Comparison of ENCODE assay signal across 20 cellular contexts in genomic region chr3:50122661-50123391, GRCh38. TPM values are rescaled to one million over a fixed set of nuclear protein-coding genes. Genes with fewer than 3 reads are reported as not detected.
DNase-seq lines count a peak whose midpoint lies in the region; ATAC-seq and TF ChIP-seq lines count a peak whose summit lies in the region.
"Had no signal": no experiment of that assay in that cellular context is flagged by ENCODE, and none has a peak within 500 bp of the region (broad histone marks: within the 10 kb centered on the region; RNA-seq: fewer than 3 reads in every experiment).

No MANE protein-coding gene starts in this region.

- no peak for ATAC-seq in activated CD8-positive, alpha-beta memory T cell treated with anti-CD3 and anti-CD28 coated beads, Interleukin-2, amount 10 ng/mL, durations not matched to agents 7 days and 5 days
- ATAC-seq in left lung = no peak
- no peak for ATAC-seq in GM18858 (IDR thresholded peaks at IDR 0.05; ENCODE audit: unreplicated experiment)
- ATAC-seq: activated CD4-positive, alpha-beta T cell treated with anti-CD3 and anti-CD28 coated beads for 36 hours had no signal

- peak; percentile 37 for DNase-seq in activated CD8-positive, alpha-beta memory T cell treated with anti-CD3 and anti-CD28 coated beads, Interleukin-2, amount 10 ng/mL, durations not matched to agents 7 days and 5 days
- DNase-seq in activated CD8-positive, alpha-beta memory T cell treated with anti-CD3 and anti-CD28 coated beads, Interleukin-2, amount 50 U/mL, for 4 hours = no peak
- DNase-seq in NCI-H69 (lab: John Stamatoyannopoulos, UW) (peak; percentile 14), left lung (peak; percentile 22 to 62), sigmoid colon (peak; percentile 63), NOMO-1 treated with DMSO at 0.1 percent for 48 hours (lab: John Stamatoyannopoulos, UW; ENCODE audit: unreplicated experiment) (no peak), endodermal cell (no peak)
- DNase-seq: 8988T; activated CD4-positive, alpha-beta T cell treated with anti-CD3 and anti-CD28 coated beads for 36 hours; activated naive CD8-positive, alpha-beta T cell treated with anti-CD3 and anti-CD28 coated beads for 36 hours; DMS79; NCI-H2081; NCI-H524 treated with DMSO at 0.1 percent for 48 hours; stimulated activated CD4-positive, alpha-beta T cell treated with anti-CD3 and anti-CD28 coated beads, Interleukin-4, amount 100 ng/mL, for 4 hours had no signal

- CTCF ChIA-PET in activated CD8-positive, alpha-beta memory T cell treated with anti-CD3 and anti-CD28 coated beads, Interleukin-2, amount 10 ng/mL, durations not matched to agents 7 days and 5 days (lab: Charles Lee) = interaction anchor here (1.0 to 4.9 kb wide), 9 partner anchors 11 to 124 kb away, joined by 3 to 34 read pairs (median 5); no protein-coding TSS in a partner anchor

- peaks cover 10 to 14% of the 10 kb centered on the region in 2 donors for H3K4me1 ChIP-seq in left lung
- peaks cover 0 to 40% (median 36%) of the 10 kb centered on the region in 4 donors for H3K4me1 ChIP-seq in sigmoid colon
- H3K4me1 ChIP-seq in endodermal cell (ENCODE audit: control insufficient read depth, insufficient read depth, low read length) = peaks cover 24% of the 10 kb centered on the region
- H3K4me1 ChIP-seq: pancreas, SJSA1 had no signal

- no peaks in the 10 kb centered on the region for H3K4me1 Mint-ChIP-seq in activated CD8-positive, alpha-beta memory T cell treated with anti-CD3 and anti-CD28 coated beads, Interleukin-2, amount 10 ng/mL, durations not matched to agents 7 days and 5 days
- H3K4me1 Mint-ChIP-seq in endodermal cell = peaks cover 20% of the 10 kb centered on the region
- H3K4me1 Mint-ChIP-seq: activated CD4-positive, alpha-beta T cell treated with anti-CD3 and anti-CD28 coated beads for 36 hours; CD14-positive monocyte had no signal

- TF ChIP-seq POLR2A in sigmoid colon (IDR thresholded peaks at IDR 0.05) = no peak

- H3K4me3 Mint-ChIP-seq in activated CD8-positive, alpha-beta memory T cell treated with anti-CD3 and anti-CD28 coated beads, Interleukin-2, amount 10 ng/mL, durations not matched to agents 7 days and 5 days = no peak overlapping the region
- H3K4me3 Mint-ChIP-seq in endodermal cell = no peak overlapping the region
- H3K4me3 Mint-ChIP-seq: activated CD4-positive, alpha-beta T cell treated with anti-CD3 and anti-CD28 coated beads for 36 hours; activated naive CD8-positive, alpha-beta T cell treated with anti-CD3 and anti-CD28 coated beads for 36 hours had no signal

- no peaks in the 10 kb centered on the region for H3K9me3 ChIP-seq in left lung
- H3K9me3 ChIP-seq in sigmoid colon = no peaks in the 10 kb centered on the region
- H3K9me3 ChIP-seq in endodermal cell (ENCODE audit: control insufficient read depth, low read length) = no peaks in the 10 kb centered on the region
- H3K9me3 ChIP-seq: pancreas, SJSA1, tibial artery had no signal

- no peak overlapping the region for H3K4me3 ChIP-seq in left lung
- H3K4me3 ChIP-seq in sigmoid colon = no peak overlapping the region
- no peak overlapping the region for H3K4me3 ChIP-seq in endodermal cell (ENCODE audit: low read length)
- H3K4me3 ChIP-seq: pancreas, SJSA1, skin epidermis, tibial artery had no signal

- H3K9ac ChIP-seq in endodermal cell (ENCODE audit: extremely low read depth, low read length, poor library complexity, severe bottlenecking) = no peak overlapping the region

- 85 to 87% methylated on average over 14 of the region's 14 CpGs for WGBS in sigmoid colon, 2 donors
- 93 to 98% methylated on average over 11 to 14 of the region's 14 CpGs for whole genome bisulfite sequencing in endodermal cell (ENCODE audit: insufficient coverage in 1 of 2, insufficient read length in 1 of 2), 2 experiments

- H3K9me3 Mint-ChIP-seq in activated CD8-positive, alpha-beta memory T cell treated with anti-CD3 and anti-CD28 coated beads, Interleukin-2, amount 10 ng/mL, durations not matched to agents 7 days and 5 days (ENCODE audit: low read depth) = no peaks in the 10 kb centered on the region
- H3K9me3 Mint-ChIP-seq in endodermal cell = no peaks in the 10 kb centered on the region
- H3K9me3 Mint-ChIP-seq: activated naive CD8-positive, alpha-beta T cell treated with anti-CD3 and anti-CD28 coated beads for 36 hours; CD14-positive monocyte had no signal

- H3K36me3 ChIP-seq in left lung = peaks cover 0 to 45% of the 10 kb centered on the region in 2 donors
- H3K36me3 ChIP-seq in sigmoid colon = peaks cover 11 to 28% (median 28%) of the 10 kb centered on the region in 4 donors
- H3K36me3 ChIP-seq in endodermal cell (ENCODE audit: control insufficient read depth, insufficient read depth, low read length) = peaks cover 29% of the 10 kb centered on the region

- no peaks in the 10 kb centered on the region for H3K27me3 ChIP-seq in left lung
- H3K27me3 ChIP-seq in sigmoid colon = no peaks in the 10 kb centered on the region
- H3K27me3 ChIP-seq in endodermal cell (ENCODE audit: control insufficient read depth, insufficient read depth, low read length, poor library complexity, severe bottlenecking) = no peaks in the 10 kb centered on the region
- H3K27me3 ChIP-seq: pancreas, SJSA1, tibial artery had no signal

- TF ChIP-seq EP300 in sigmoid colon (IDR thresholded peaks at IDR 0.05) = no peak

- peaks cover 12% of the 10 kb centered on the region for H3K36me3 Mint-ChIP-seq in activated CD8-positive, alpha-beta memory T cell treated with anti-CD3 and anti-CD28 coated beads, Interleukin-2, amount 10 ng/mL, durations not matched to agents 7 days and 5 days
- H3K36me3 Mint-ChIP-seq in endodermal cell (ENCODE audit: low read depth) = peaks cover 17% of the 10 kb centered on the region
- H3K36me3 Mint-ChIP-seq: activated naive CD8-positive, alpha-beta T cell treated with anti-CD3 and anti-CD28 coated beads for 36 hours had no signal

- H3K27me3 Mint-ChIP-seq in activated CD8-positive, alpha-beta memory T cell treated with anti-CD3 and anti-CD28 coated beads, Interleukin-2, amount 10 ng/mL, durations not matched to agents 7 days and 5 days = no peaks in the 10 kb centered on the region
- no peaks in the 10 kb centered on the region for H3K27me3 Mint-ChIP-seq in endodermal cell (ENCODE audit: insufficient read depth)
- H3K27me3 Mint-ChIP-seq: activated CD4-positive, alpha-beta T cell treated with anti-CD3 and anti-CD28 coated beads for 36 hours; activated naive CD8-positive, alpha-beta T cell treated with anti-CD3 and anti-CD28 coated beads for 36 hours had no signal

- no peak overlapping the region for H3K27ac Mint-ChIP-seq in activated CD8-positive, alpha-beta memory T cell treated with anti-CD3 and anti-CD28 coated beads, Interleukin-2, amount 10 ng/mL, durations not matched to agents 7 days and 5 days
- H3K27ac Mint-ChIP-seq in endodermal cell = no peak overlapping the region
- H3K27ac Mint-ChIP-seq: activated CD4-positive, alpha-beta T cell treated with anti-CD3 and anti-CD28 coated beads for 36 hours; activated naive CD8-positive, alpha-beta T cell treated with anti-CD3 and anti-CD28 coated beads for 36 hours had no signal

- H3K27ac ChIP-seq in left lung (no peak overlapping the region), sigmoid colon (no peak overlapping the region), endodermal cell (ENCODE audit: low read depth, low read length) (no peak overlapping the region)
- H3K27ac ChIP-seq: pancreas, SJSA1, tibial artery had no signal

- TF ChIP-seq CTCF in left lung (IDR thresholded peaks at IDR 0.05) (no peak), sigmoid colon (IDR thresholded peaks at IDR 0.05) (no peak), endodermal cell (conservative IDR thresholded peaks at IDR 0.05) (no peak)

- intact Hi-C loops in left lung (cut with DNase I) = no loop called here
- intact Hi-C loops in sigmoid colon (cut with DNase I) = no loop called here

RNA-seq across cellular contexts. Expression of gene SEMA3F, which starts 32.3 kb away (rescaled TPM):
- total RNA-seq in activated CD8-positive, alpha-beta memory T cell treated with anti-CD3 and anti-CD28 coated beads, Interleukin-2, amount 10 ng/mL, durations not matched to agents 7 days and 5 days = under 1 TPM; 0.07 to 0.09 TPM
- 10 to 100 TPM; 26.0 to 56.2 TPM for total RNA-seq in left lung
- total RNA-seq in sigmoid colon = 10 to 100 TPM in 1 of 4 donors, 1 to 10 TPM in 3; 5.1 to 11.4 (median 8.0) TPM
- polyA plus RNA-seq in sigmoid colon = 10 to 100 TPM in 1 of 3 donors, 1 to 10 TPM in 1, under 1 TPM in 1; 0.60 to 12.3 (median 1.2) TPM
- total RNA-seq in endodermal cell = 10 to 100 TPM; 44.8 to 63.2 TPM
- 32.1 TPM for polyA plus RNA-seq in endodermal cell (2013, experiment 1 of 2)
- 33.4 TPM for polyA plus RNA-seq in endodermal cell (2013, experiment 2 of 2)
- polyA plus RNA-seq: CD14-positive monocyte had no signal

RNA-seq across cellular contexts. Expression of gene RBM5, which starts 34.1 kb away (rescaled TPM):
- total RNA-seq in activated CD8-positive, alpha-beta memory T cell treated with anti-CD3 and anti-CD28 coated beads, Interleukin-2, amount 10 ng/mL, durations not matched to agents 7 days and 5 days = 100 to 1,000 TPM; 176 to 202 TPM
- total RNA-seq in left lung = 100 to 1,000 TPM; 117 to 129 TPM
- 100 to 1,000 TPM; 149 to 294 (median 176) TPM for total RNA-seq in sigmoid colon
- 10 to 100 TPM; 19.4 to 96.4 (median 33.6) TPM for polyA plus RNA-seq in sigmoid colon
- 100 to 1,000 TPM; 153 to 166 TPM for total RNA-seq in endodermal cell
- polyA plus RNA-seq in endodermal cell (2013, experiment 1 of 2) = 243 TPM
- 213 TPM for polyA plus RNA-seq in endodermal cell (2013, experiment 2 of 2)

Comparison
In these comparisons a context has a peak if more than half of its experiments do, and no peak if none do; other contexts are left out.
1. DNase-seq: peak in activated CD8-positive, alpha-beta memory T cell treated with anti-CD3 and anti-CD28 coated beads, Interleukin-2, amount 10 ng/mL, durations not matched to agents 7 days and 5 days (single experiment), NCI-H69 (single experiment), left lung (2 of 2) and sigmoid colon (single experiment); none in activated CD8-positive, alpha-beta memory T cell treated with anti-CD3 and anti-CD28 coated beads, Interleukin-2, amount 50 U/mL, for 4 hours (single experiment), NOMO-1 treated with DMSO at 0.1 percent for 48 hours (single experiment) and endodermal cell (single experiment).
2. RNA of gene SEMA3F, which starts 32.3 kb away (total RNA-seq): 44.8 to 63.2 TPM in endodermal cell, 26.0 to 56.2 TPM in left lung and 5.1 to 11.4 TPM in sigmoid colon; 0.07 to 0.09 TPM in activated CD8-positive, alpha-beta memory T cell treated with anti-CD3 and anti-CD28 coated beads, Interleukin-2, amount 10 ng/mL, durations not matched to agents 7 days and 5 days; every median in the first group is over 4 times any median in the second.